In genomic region chr5:121919091-121919490, GRCh38 we compare ENCODE assay signal across 28 cellular contexts.
"Had no signal": no experiment of that assay in that cellular context is flagged by ENCODE, and none has a peak within 500 bp of the region (broad histone marks: within the 10 kb centered on the region; RNA-seq: fewer than 3 reads in every experiment).

No MANE protein-coding gene starts in this region.

- DNase-seq: natural killer cell; occipital lobe; ovary; posterior cingulate gyrus; psoas muscle; right cardiac atrium; right lobe of liver; sigmoid colon; spleen; stimulated activated CD4-positive, alpha-beta T cell treated with anti-CD3 and anti-CD28 coated beads, Interleukin-12 subunit alpha, Interleukin-12 subunit beta, amount 100 ng/mL, for 4 hours; stimulated activated CD4-positive, alpha-beta T cell treated with anti-CD3 and anti-CD28 coated beads, Interleukin-1b, Interleukin-23, amount 100 ng/mL, for 48 hours; stimulated activated CD4-positive, alpha-beta T cell treated with anti-CD3 and anti-CD28 coated beads, Interleukin-4, amount 100 ng/mL, for 1 hour; stimulated activated CD4-positive, alpha-beta T cell treated with anti-CD3 and anti-CD28 coated beads, Interleukin-4, amount 100 ng/mL, for 4 hours; stimulated activated CD8-positive, alpha-beta memory T cell treated with anti-CD3 and anti-CD28 coated beads, Interleukin-4, amount 100 ng/mL, for 48 hours; stimulated activated naive CD4-positive, alpha-beta T cell; stimulated activated naive CD8-positive, alpha-beta T cell treated with anti-CD3 and anti-CD28 coated beads, Interleukin-15, amount 100 ng/mL, for 72 hours; stimulated activated naive CD8-positive, alpha-beta T cell treated with anti-CD3 and anti-CD28 coated beads, Interleukin-15, Interleukin-2, amounts not matched to agents 100 U/mL and 50 U/mL, for 24 hours; substantia nigra; testis; tibial artery; trophoblast cell; upper lobe of left lung had no signal

- H3K4me2 ChIP-seq: neural progenitor cell, smooth muscle cell had no signal

- H3K4me3 ChIP-seq: neural progenitor cell, ovary, psoas muscle, right lobe of liver, sigmoid colon, smooth muscle cell, spleen, suprapubic skin, testis, tibial artery, upper lobe of left lung, vagina had no signal

- H3K4me1 ChIP-seq: neural progenitor cell, parathyroid adenoma, psoas muscle, right lobe of liver, sigmoid colon, spleen, suprapubic skin, testis, upper lobe of left lung, vagina had no signal

- H3K9me3 ChIP-seq: ovary, right lobe of liver, sigmoid colon, suprapubic skin, testis, tibial artery, upper lobe of left lung, vagina had no signal

- H3K9ac ChIP-seq: neural progenitor cell, parathyroid adenoma had no signal

- ATAC-seq: natural killer cell; psoas muscle; right cardiac atrium; right lobe of liver; stimulated activated memory B cell treated with anti-CD40 and anti-IgM and Interleukin-4, amounts not matched to agents 10 μg/mL and 1 μg/mL and 100 μg/mL, for 72 hours; stimulated activated naive CD8-positive, alpha-beta T cell treated with anti-CD3 and anti-CD28 coated beads, Interleukin-15, amount 100 ng/mL, for 72 hours; stimulated activated naive CD8-positive, alpha-beta T cell treated with anti-CD3 and anti-CD28 coated beads, Interleukin-15, Interleukin-2, amounts not matched to agents 100 U/mL and 50 U/mL, for 24 hours had no signal

- H3K27ac ChIP-seq: neural progenitor cell, ovary, parathyroid adenoma, psoas muscle, right lobe of liver, sigmoid colon, spleen, suprapubic skin, testis, tibial artery, upper lobe of left lung, vagina had no signal

- H3K79me2 ChIP-seq: parathyroid adenoma had no signal

- H3K36me3 ChIP-seq: neural progenitor cell, ovary, right lobe of liver, sigmoid colon, spleen, suprapubic skin, tibial artery, upper lobe of left lung, vagina had no signal

- H3K27me3 ChIP-seq: neural progenitor cell, ovary, right lobe of liver, sigmoid colon, spleen, suprapubic skin, testis, tibial artery, upper lobe of left lung, vagina had no signal
